Comparison of ENCODE assay signal across 1 cellular context in genomic region chr1:245168090-245168489, GRCh38.
TF ChIP-seq lines count a peak whose summit lies in the region.

No MANE protein-coding gene starts in this region.

TF ChIP-seq in K562, 482 proteins besides CTCF, POLR2A, EP300 and RAD21 (continued from another document):
- TF ChIP-seq ZBTB40 (IDR thresholded peaks at IDR 0.05): peak; percentile 63; the same call in 1 of the 2 replicates
- TF ChIP-seq ZBTB40 (CRISPR knock-in tag; IDR thresholded peaks at IDR 0.05): no peak
- peak; percentile 63 for TF ChIP-seq GABPA (tag; conservative IDR thresholded peaks at IDR 0.05; ENCODE audit: low read depth)
- no peak for TF ChIP-seq TEAD1 (CRISPR knock-in tag; IDR thresholded peaks at IDR 0.05)
- TF ChIP-seq YY1 (IDR thresholded peaks at IDR 0.05; ENCODE audit: borderline replicate concordance in 1 of 3, control insufficient read depth in 1 of 3, extremely low read depth in 1 of 3, insufficient read depth in 3 of 3, insufficient read length in 1 of 3, insufficient replicate concordance in 2 of 3, low read depth in 1 of 3, low read length in 2 of 3): peak in 2 of 3 experiments; percentile 33 to 70
